Comparison of ENCODE assay signal across 25 cellular contexts in the genomic region with DNA sequence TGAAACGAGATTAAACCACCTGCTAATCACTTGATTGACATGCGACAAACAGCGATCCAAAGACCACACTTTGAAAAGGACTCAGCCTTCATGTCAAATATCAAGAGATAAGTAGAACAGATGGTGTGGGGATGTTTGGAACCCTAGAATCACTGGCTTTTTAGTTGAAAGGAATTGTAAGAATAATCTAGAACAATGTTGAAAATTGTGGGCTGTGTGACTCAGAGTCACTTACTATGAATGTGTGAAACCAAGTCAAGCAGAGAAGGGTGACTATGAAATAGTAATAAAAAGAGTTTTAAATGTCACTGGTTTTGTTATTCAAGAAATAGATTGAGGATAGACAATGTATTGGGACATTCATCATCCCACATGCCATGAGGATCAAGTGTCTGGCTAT.
"Had no signal": no experiment of that assay in that cellular context is flagged by ENCODE, and none has a peak within 500 bp of the region (broad histone marks: within the 10 kb centered on the region; RNA-seq: fewer than 3 reads in every experiment).

No MANE protein-coding gene starts in this region.

- H3K27ac Mint-ChIP-seq: activated B cell treated with CpG ODN at 0.5 μM for 24 hours; activated naive CD4-positive, alpha-beta T cell treated with anti-CD3 and anti-CD28 coated beads, Interleukin-2, amount 50 U/mL, for 24 hours; activated naive CD8-positive, alpha-beta T cell treated with anti-CD3 and anti-CD28 coated beads, Interleukin-2, amount 50 U/mL, for 24 hours; T-cell had no signal

- ATAC-seq: activated naive CD8-positive, alpha-beta T cell treated with anti-CD3 and anti-CD28 coated beads, Interleukin-2, amount 50 U/mL, for 24 hours; activated T-cell treated with anti-CD3 and anti-CD28 coated beads, Interleukin-2, amount 50 U/mL, for 4 hours; Right ventricle myocardium inferior; T-cell had no signal

- H3K4me3 Mint-ChIP-seq: activated B cell treated with CpG ODN at 0.5 μM for 24 hours; activated naive CD4-positive, alpha-beta T cell treated with anti-CD3 and anti-CD28 coated beads, Interleukin-2, amount 50 U/mL, for 24 hours; activated naive CD8-positive, alpha-beta T cell treated with anti-CD3 and anti-CD28 coated beads, Interleukin-2, amount 50 U/mL, for 24 hours; activated T-cell treated with anti-CD3 and anti-CD28 coated beads, Interleukin-2, amount 50 U/mL, for 4 hours; brain; central memory CD8-positive, alpha-beta T cell; T-cell had no signal

- H3K9me3 Mint-ChIP-seq: activated naive CD4-positive, alpha-beta T cell treated with anti-CD3 and anti-CD28 coated beads, Interleukin-2, amount 50 U/mL, for 24 hours; activated naive CD8-positive, alpha-beta T cell treated with anti-CD3 and anti-CD28 coated beads, Interleukin-2, amount 50 U/mL, for 24 hours; central memory CD8-positive, alpha-beta T cell; T-cell had no signal

- H3K27ac ChIP-seq: SK-N-MC had no signal

- H3K4me1 Mint-ChIP-seq: activated B cell treated with CpG ODN at 0.5 μM for 24 hours; activated naive CD4-positive, alpha-beta T cell treated with anti-CD3 and anti-CD28 coated beads, Interleukin-2, amount 50 U/mL, for 24 hours; central memory CD8-positive, alpha-beta T cell; T-cell had no signal

- H3K27me3 Mint-ChIP-seq: activated B cell treated with CpG ODN at 0.5 μM for 24 hours; activated naive CD4-positive, alpha-beta T cell treated with anti-CD3 and anti-CD28 coated beads, Interleukin-2, amount 50 U/mL, for 24 hours; activated naive CD8-positive, alpha-beta T cell treated with anti-CD3 and anti-CD28 coated beads, Interleukin-2, amount 50 U/mL, for 24 hours; brain; central memory CD8-positive, alpha-beta T cell; T-cell had no signal

- H3K4me3 ChIP-seq: SK-N-MC had no signal

- DNase-seq: activated B cell treated with CpG ODN at 0.5 μM for 24 hours; activated CD4-positive, alpha-beta T cell treated with anti-CD3 and anti-CD28 coated beads for 1 hour; activated CD8-positive, alpha-beta memory T cell treated with anti-CD3 and anti-CD28 coated beads for 24 hours; activated naive CD8-positive, alpha-beta T cell treated with anti-CD3 and anti-CD28 coated beads, Interleukin-2, amount 50 U/mL, for 24 hours; activated T-cell treated with anti-CD3 and anti-CD28 coated beads, Interleukin-2, amount 50 U/mL, for 4 hours; amniotic stem cell; Kasumi-1; KBM-7; NCI-H1092; NCI-H1417; NCI-H1930; NCI-H2171; NCI-H2227 treated with DMSO at 0.1 percent for 48 hours; NCI-H446 treated with DMSO at 0.1 percent for 48 hours; NCI-H524 treated with DMSO at 0.1 percent for 48 hours; NCI-H748 treated with DMSO at 0.1 percent for 48 hours; RPMI8226; T-cell; T-helper 2 cell; T1000 had no signal
